ENCODE assay signal across 12 cellular contexts in the genomic region with DNA sequence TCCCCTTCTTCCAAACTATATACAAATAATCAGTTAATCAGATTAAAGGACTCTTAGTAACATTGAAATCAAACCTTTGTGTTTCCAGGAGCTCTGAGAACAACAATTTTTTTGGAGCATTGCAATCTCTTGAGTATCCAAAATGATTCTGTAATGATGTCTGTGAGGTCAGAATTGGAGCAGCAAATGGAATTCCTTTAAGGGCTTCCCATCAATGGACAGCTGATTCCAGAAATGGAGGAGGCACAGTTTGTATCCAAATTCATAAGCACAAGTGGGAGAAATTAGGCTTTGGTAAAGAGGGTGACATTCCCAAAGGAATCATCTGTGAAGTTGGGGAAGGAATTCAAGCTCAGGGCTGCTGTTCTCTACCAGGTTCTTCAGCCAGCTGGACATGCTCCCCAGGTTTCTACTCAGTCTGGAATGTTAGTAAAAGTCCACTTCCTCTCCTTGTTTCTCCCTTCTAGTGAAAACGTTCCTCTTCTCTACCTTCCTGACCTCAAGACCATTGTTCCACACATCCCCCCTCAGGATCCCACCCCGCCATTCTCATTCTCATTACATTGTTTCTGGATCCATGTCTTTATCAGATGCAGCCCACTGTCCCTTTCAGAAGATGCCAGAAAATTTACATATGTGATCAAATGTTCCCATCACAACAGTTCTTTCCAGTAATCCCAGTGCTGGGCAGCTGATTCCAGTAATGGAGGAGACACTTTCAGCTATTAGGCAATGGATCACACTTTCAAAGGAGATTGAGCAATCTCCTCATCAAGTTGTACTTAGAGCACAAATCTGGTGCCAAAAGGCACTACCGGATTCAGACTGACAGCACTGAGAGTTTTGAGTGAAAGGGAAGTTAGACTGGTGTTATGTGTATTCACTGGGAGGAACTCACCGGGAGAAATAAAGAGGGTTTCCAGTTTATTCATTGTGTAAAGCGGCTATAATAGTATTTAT.
DNase-seq lines count a peak whose midpoint lies in the region; ATAC-seq, FAIRE-seq and TF ChIP-seq lines count a peak whose summit lies in the region.
"Had no signal": no experiment of that assay in that cellular context is flagged by ENCODE, and none has a peak within 500 bp of the region (broad histone marks: within the 10 kb centered on the region; RNA-seq: fewer than 3 reads in every experiment).

No MANE protein-coding gene starts in this region.

- ATAC-seq in naive thymus-derived CD4-positive, alpha-beta T cell = peak; percentile 56
- ATAC-seq in GM18505 (IDR thresholded peaks at IDR 0.05; ENCODE audit: unreplicated experiment) = no peak
- ATAC-seq: activated naive CD8-positive, alpha-beta T cell treated with anti-CD3 and anti-CD28 coated beads, Interleukin-2, amount 50 U/mL, for 24 hours had no signal

- H3K9me3 ChIP-seq in fibroblast of lung (ENCODE audit: control insufficient read depth, insufficient read depth, low read depth, low read length) (no peaks in the 10 kb centered on the region), uterus (no peaks in the 10 kb centered on the region)
- no peaks in the 10 kb centered on the region for H3K9me3 ChIP-seq in naive thymus-derived CD4-positive, alpha-beta T cell (ENCODE audit: control insufficient read depth in 2 of 3, low read length in 3 of 3)

- peaks cover 0 to 3% (median 0%) of the 10 kb centered on the region in 5 donors for H3K27me3 Mint-ChIP-seq in naive thymus-derived CD4-positive, alpha-beta T cell
- H3K27me3 Mint-ChIP-seq: activated naive CD8-positive, alpha-beta T cell treated with anti-CD3 and anti-CD28 coated beads, Interleukin-2, amount 50 U/mL, for 24 hours had no signal

- H3K36me3 ChIP-seq in fibroblast of lung (ENCODE audit: control insufficient read depth, insufficient read depth, low read length) (no peaks in the 10 kb centered on the region), uterus (no peaks in the 10 kb centered on the region)
- no peaks in the 10 kb centered on the region for H3K36me3 ChIP-seq in naive thymus-derived CD4-positive, alpha-beta T cell (ENCODE audit: control insufficient read depth in 2 of 3, insufficient read depth in 3 of 3, low read length in 3 of 3)

- no peak overlapping the region for H2AFZ ChIP-seq in fibroblast of lung (ENCODE audit: low read length)

- H3K4me1 ChIP-seq in fibroblast of lung (ENCODE audit: control insufficient read depth, extremely low read depth, insufficient read depth, low read length) (peaks cover 13% of the 10 kb centered on the region), uterus (no peaks in the 10 kb centered on the region)
- no peaks in the 10 kb centered on the region for H3K4me1 ChIP-seq in naive thymus-derived CD4-positive, alpha-beta T cell (ENCODE audit: control insufficient read depth in 2 of 2, insufficient read depth in 2 of 2, low read length in 2 of 2)

- H3K9me3 Mint-ChIP-seq in naive thymus-derived CD4-positive, alpha-beta T cell = peaks cover 0 to 3% (median 0%) of the 10 kb centered on the region in 11 donors
- H3K9me3 Mint-ChIP-seq: activated naive CD8-positive, alpha-beta T cell treated with anti-CD3 and anti-CD28 coated beads, Interleukin-2, amount 50 U/mL, for 24 hours had no signal

- TF ChIP-seq POLR2A in uterus (IDR thresholded peaks at IDR 0.05) (no peak), GM18505 (IDR thresholded peaks at IDR 0.05; ENCODE audit: borderline replicate concordance, extremely low read depth, insufficient read depth, insufficient read length) (no peak)

- H3K4me3 ChIP-seq in fibroblast of lung (replicated peaks in 1 of 4; ENCODE audit: control extremely low read depth in 1 of 4, insufficient read depth in 1 of 4, low read depth in 3 of 4, low read length in 4 of 4) = no peak overlapping the region
- no peak overlapping the region for H3K4me3 ChIP-seq in naive thymus-derived CD4-positive, alpha-beta T cell (ENCODE audit: low read length)
- no peak overlapping the region for H3K4me3 ChIP-seq in uterus

- POLR2A ChIA-PET in RWPE1 (lab: Yijun Ruan, JAX; ENCODE audit: low non-redundant PET) = no interaction called here
- POLR2A ChIA-PET in naive thymus-derived CD4-positive, alpha-beta T cell (lab: Charles Lee) = no interaction called here

- peaks cover 0 to 13% (median 2%) of the 10 kb centered on the region in 5 donors for H3K36me3 Mint-ChIP-seq in naive thymus-derived CD4-positive, alpha-beta T cell

- H3K79me2 ChIP-seq in fibroblast of lung (ENCODE audit: control insufficient read depth, insufficient read depth, low read length) = no peaks in the 10 kb centered on the region

- intact Hi-C loops in naive thymus-derived CD4-positive, alpha-beta T cell (cut with micrococcal nuclease) = loop anchor here in 1 of 2 donors (10.0 kb wide), 1 partner anchor 264 kb away; no protein-coding TSS in a partner anchor
- intact Hi-C loops in uterus (cut with DNase I; ENCODE audit: low total_unique reads) = no loop called here

- no peak overlapping the region for H3K27ac Mint-ChIP-seq in naive thymus-derived CD4-positive, alpha-beta T cell
- H3K27ac Mint-ChIP-seq: activated naive CD8-positive, alpha-beta T cell treated with anti-CD3 and anti-CD28 coated beads, Interleukin-2, amount 50 U/mL, for 24 hours had no signal

- no peak overlapping the region for H3K4me3 Mint-ChIP-seq in naive thymus-derived CD4-positive, alpha-beta T cell
- H3K4me3 Mint-ChIP-seq: activated naive CD8-positive, alpha-beta T cell treated with anti-CD3 and anti-CD28 coated beads, Interleukin-2, amount 50 U/mL, for 24 hours had no signal

- H3K27ac ChIP-seq in RWPE1 = no peak overlapping the region
- H3K27ac ChIP-seq in fibroblast of lung (ENCODE audit: insufficient read depth, low read length) = peak overlapping the region; percentile 30
- H3K27ac ChIP-seq in naive thymus-derived CD4-positive, alpha-beta T cell (ENCODE audit: low read depth, low read length) = no peak overlapping the region
- peak overlapping the region; percentile 37 to 72 for H3K27ac ChIP-seq in uterus

- DNase-seq in RWPE1 (ENCODE audit: low spot score) (peak; percentile 18), fibroblast of lung (ENCODE audit: low read depth in 2 of 2) (peak; percentile 40 to 81), uterus (peak; percentile 35 to 36), D721Med (ENCODE audit: insufficient read length, low spot score) (no peak), NCI-H524 (lab: John Stamatoyannopoulos, UW) (no peak)
- DNase-seq in naive thymus-derived CD4-positive, alpha-beta T cell = no peak
- DNase-seq: activated naive CD8-positive, alpha-beta T cell treated with anti-CD3 and anti-CD28 coated beads, Interleukin-2, amount 50 U/mL, for 24 hours; DMS79 treated with DMSO at 0.1 percent for 48 hours; NCI-H2081 treated with DMSO at 0.1 percent for 48 hours had no signal

- TF ChIP-seq CTCF in RWPE1 (conservative IDR thresholded peaks at IDR 0.05; ENCODE audit: low read depth) (no peak), fibroblast of lung (conservative IDR thresholded peaks at IDR 0.05 in 1 of 2, IDR thresholded peaks at IDR 0.05 in 1 of 2; ENCODE audit: low read depth in 1 of 2, low read length in 2 of 2) (no peak), uterus (IDR thresholded peaks at IDR 0.05) (no peak), D721Med (IDR thresholded peaks at IDR 0.05; ENCODE audit: insufficient read depth, missing control alignments) (no peak)

- no peaks in the 10 kb centered on the region for H3K27me3 ChIP-seq in fibroblast of lung (ENCODE audit: control insufficient read depth, insufficient read depth, low read length)
- no peaks in the 10 kb centered on the region for H3K27me3 ChIP-seq in naive thymus-derived CD4-positive, alpha-beta T cell (ENCODE audit: control insufficient read depth in 2 of 2, insufficient read depth in 2 of 2, low read length in 2 of 2)
- no peaks in the 10 kb centered on the region for H3K27me3 ChIP-seq in uterus

- no peak overlapping the region for H3K4me2 ChIP-seq in fibroblast of lung (ENCODE audit: extremely low read depth, insufficient read depth, low read length)

- FAIRE-seq in D721Med (lab: Jason Lieb, UNC) = no peak
- FAIRE-seq: endothelial cell of umbilical vein, H54 had no signal

- H3K4me1 Mint-ChIP-seq in naive thymus-derived CD4-positive, alpha-beta T cell = peaks cover 0 to 11% (median 0%) of the 10 kb centered on the region in 7 donors

- CTCF ChIA-PET in RWPE1 (lab: Yijun Ruan, JAX) = interaction anchor here (1.1 kb wide), 1 partner anchor 1040 kb away, joined by 3 read pairs; no protein-coding TSS in a partner anchor
- CTCF ChIA-PET in naive thymus-derived CD4-positive, alpha-beta T cell (lab: Charles Lee) = no interaction called here

- H4K20me1 ChIP-seq in fibroblast of lung (ENCODE audit: control insufficient read depth, extremely low read depth, insufficient read depth, low read length) = no peaks in the 10 kb centered on the region

- H3K9ac ChIP-seq in fibroblast of lung (ENCODE audit: insufficient read depth, low read length) = no peak overlapping the region

Comparison
In these comparisons a context has a peak if more than half of its experiments do, and no peak if none do; other contexts are left out.
1. DNase-seq: peak in RWPE1 (single experiment), fibroblast of lung (2 of 2) and uterus (2 of 2); none in naive thymus-derived CD4-positive, alpha-beta T cell (0 of 9), D721Med (single experiment) and NCI-H524 (0 of 2).
2. H3K27ac ChIP-seq: peak in fibroblast of lung (single experiment) and uterus (2 of 2); none in RWPE1 (single experiment) and naive thymus-derived CD4-positive, alpha-beta T cell (single experiment).